In genomic region chr12:10722905-10723866, GRCh38 we compare ENCODE assay signal across 8 cellular contexts. TPM values are rescaled to one million over a fixed set of nuclear protein-coding genes. Genes with fewer than 3 reads are reported as not detected.
A peak's percentile ranks its signal among the peaks of the same experiment; 100 is the strongest.
DNase-seq lines count a peak whose midpoint lies in the region; ATAC-seq and TF ChIP-seq lines count a peak whose summit lies in the region.

Gene YBX3 (minus strand): TSS chr12:10723323. CDS start chr12:10723111, 212 bp downstream.

- DNase-seq in AG04449 (ENCODE audit: low read depth, low spot score) (no peak), NT2/D1 (ENCODE audit: low read depth, low spot score) (peak; percentile 87), fibroblast of peridontal ligament (ENCODE audit: extremely low read depth) (peak; percentile 79)
- peak; percentile 58 to 63 for DNase-seq in activated T-cell treated with anti-CD3 and anti-CD28 coated beads, Interleukin-2, amount 50 U/mL, for 72 hours
- DNase-seq in naive thymus-derived CD4-positive, alpha-beta T cell: peak; percentile 3 to 74 (median 22)
- DNase-seq in stimulated activated naive CD8-positive, alpha-beta T cell treated with anti-CD3 and anti-CD28 coated beads, Interleukin-15, Interleukin-2, amounts not matched to agents 100 U/mL and 50 U/mL, for 24 hours: peak; percentile 73

- intact Hi-C loops in naive thymus-derived CD4-positive, alpha-beta T cell (cut with micrococcal nuclease): loop anchor here (1.0 to 5.0 kb wide), 7 partner anchors 27 to 962 kb away; partner anchors contain the start of genes MAGOHB (in 2 of the 2), CD69 (in 1 of the 2), GABARAPL1 (in 1 of the 2) and SMIM10L1 (in 1 of the 2)

- CTCF ChIA-PET in AG04449 (lab: Yijun Ruan, JAX): interaction anchor here (1.0 to 3.6 kb wide), 2 partner anchors 24 to 26 kb away, joined by 3 to 31 read pairs; no protein-coding TSS in a partner anchor
- CTCF ChIA-PET in naive thymus-derived CD4-positive, alpha-beta T cell (lab: Charles Lee): interaction anchor here (0.6 kb wide), 2 partner anchors 483 to 1596 kb away, joined by 3 to 4 read pairs; no protein-coding TSS in a partner anchor

- H3K27me3 ChIP-seq in NT2/D1 (ENCODE audit: insufficient read depth, insufficient read length): peaks cover 30% of the 10 kb centered on the region
- H3K27me3 ChIP-seq in naive thymus-derived CD4-positive, alpha-beta T cell (ENCODE audit: control insufficient read depth in 2 of 2, insufficient read depth in 2 of 2, low read length in 2 of 2): peaks cover 0 to 4% of the 10 kb centered on the region in 2 donors

- peak within 1 kb of the TSS; percentile 84 for H3K4me3 ChIP-seq in AG04449 (ENCODE audit: low read depth, low read length)
- H3K4me3 ChIP-seq in NT2/D1 (ENCODE audit: insufficient read length, low read depth): peak within 1 kb of the TSS; percentile 71
- peak within 1 kb of the TSS; percentile 83 for H3K4me3 ChIP-seq in naive thymus-derived CD4-positive, alpha-beta T cell (ENCODE audit: low read length)

- peak within 1 kb of the TSS; percentile 83 for H3K27ac Mint-ChIP-seq in activated T-cell treated with anti-CD3 and anti-CD28 coated beads, Interleukin-2, amount 50 U/mL, for 72 hours
- H3K27ac Mint-ChIP-seq in naive thymus-derived CD4-positive, alpha-beta T cell: peak within 1 kb of the TSS; percentile 48 to 96 (median 87)

- POLR2A ChIA-PET in AG04449 (lab: Yijun Ruan, JAX): interaction anchor here (1.0 to 1.6 kb wide), 2 partner anchors 26 to 358 kb away, joined by 3 read pairs; no protein-coding TSS in a partner anchor
- POLR2A ChIA-PET in naive thymus-derived CD4-positive, alpha-beta T cell (lab: Charles Lee): no interaction called here

- H3K36me3 ChIP-seq in NT2/D1 (ENCODE audit: insufficient read depth, insufficient read length, low read length): peaks cover 13% of the 10 kb centered on the region
- H3K36me3 ChIP-seq in naive thymus-derived CD4-positive, alpha-beta T cell (ENCODE audit: control insufficient read depth in 2 of 3, insufficient read depth in 3 of 3, low read length in 3 of 3): no peaks in the 10 kb centered on the region

- H3K9ac ChIP-seq in NT2/D1 (ENCODE audit: insufficient read length, low read depth): peak within 1 kb of the TSS; percentile 94

- H3K27me3 Mint-ChIP-seq in activated T-cell treated with anti-CD3 and anti-CD28 coated beads, Interleukin-2, amount 50 U/mL, for 72 hours (ENCODE audit: low read depth): peaks cover 39% of the 10 kb centered on the region
- H3K27me3 Mint-ChIP-seq in naive thymus-derived CD4-positive, alpha-beta T cell: peaks cover 22 to 60% (median 56%) of the 10 kb centered on the region in 5 donors

- no peaks in the 10 kb centered on the region for H3K9me3 ChIP-seq in NT2/D1 (ENCODE audit: insufficient read depth, low read length)
- no peaks in the 10 kb centered on the region for H3K9me3 ChIP-seq in naive thymus-derived CD4-positive, alpha-beta T cell (ENCODE audit: control insufficient read depth in 2 of 3, low read length in 3 of 3)

- H3K27ac ChIP-seq in naive thymus-derived CD4-positive, alpha-beta T cell (ENCODE audit: low read depth, low read length): peak within 1 kb of the TSS; percentile 61

- TF ChIP-seq CTCF in AG04449 (IDR thresholded peaks at IDR 0.05; ENCODE audit: insufficient read depth, low read length, missing control alignments): no peak

- ATAC-seq in GM18870 (IDR thresholded peaks at IDR 0.05; ENCODE audit: unreplicated experiment) (peak; percentile 35), HG03103 (IDR thresholded peaks at IDR 0.05; ENCODE audit: low read depth, unreplicated experiment) (peak; percentile 37)
- ATAC-seq in activated T-cell treated with anti-CD3 and anti-CD28 coated beads, Interleukin-2, amount 50 U/mL, for 72 hours (replicated peaks in 1 of 2): peak; percentile 52 to 64
- ATAC-seq in naive thymus-derived CD4-positive, alpha-beta T cell: peak; percentile 40
- peak; percentile 39 for ATAC-seq in stimulated activated naive CD8-positive, alpha-beta T cell treated with anti-CD3 and anti-CD28 coated beads, Interleukin-15, Interleukin-2, amounts not matched to agents 100 U/mL and 50 U/mL, for 24 hours

- peaks cover 4 to 9% of the 10 kb centered on the region in 2 donors for H3K36me3 Mint-ChIP-seq in activated T-cell treated with anti-CD3 and anti-CD28 coated beads, Interleukin-2, amount 50 U/mL, for 72 hours (ENCODE audit: insufficient read depth in 2 of 2)
- H3K36me3 Mint-ChIP-seq in naive thymus-derived CD4-positive, alpha-beta T cell: peaks cover 0 to 4% (median 0%) of the 10 kb centered on the region in 5 donors

- no peaks in the 10 kb centered on the region for H3K9me3 Mint-ChIP-seq in activated T-cell treated with anti-CD3 and anti-CD28 coated beads, Interleukin-2, amount 50 U/mL, for 72 hours
- no peaks in the 10 kb centered on the region for H3K9me3 Mint-ChIP-seq in naive thymus-derived CD4-positive, alpha-beta T cell

- peaks cover 3% of the 10 kb centered on the region for H3K4me1 ChIP-seq in NT2/D1 (ENCODE audit: insufficient read depth, insufficient read length)
- H3K4me1 ChIP-seq in naive thymus-derived CD4-positive, alpha-beta T cell (ENCODE audit: control insufficient read depth in 2 of 2, insufficient read depth in 2 of 2, low read length in 2 of 2): peaks cover 9 to 19% of the 10 kb centered on the region in 2 donors

- H3K4me3 Mint-ChIP-seq in activated T-cell treated with anti-CD3 and anti-CD28 coated beads, Interleukin-2, amount 50 U/mL, for 72 hours: peak within 1 kb of the TSS; percentile 94 to 99
- H3K4me3 Mint-ChIP-seq in naive thymus-derived CD4-positive, alpha-beta T cell: peak within 1 kb of the TSS; percentile 80 to 96 (median 93)

- H3K4me1 Mint-ChIP-seq in activated T-cell treated with anti-CD3 and anti-CD28 coated beads, Interleukin-2, amount 50 U/mL, for 72 hours (ENCODE audit: low read depth): peaks cover 27% of the 10 kb centered on the region
- H3K4me1 Mint-ChIP-seq in naive thymus-derived CD4-positive, alpha-beta T cell: peaks cover 14 to 34% (median 21%) of the 10 kb centered on the region in 7 donors

RNA-seq across cellular contexts. Expression of gene YBX3, which starts in this region (rescaled TPM):
- total RNA-seq in activated T-cell treated with anti-CD3 and anti-CD28 coated beads, Interleukin-2, amount 50 U/mL, for 72 hours: 100 to 1,000 TPM; 108 to 132 TPM
- total RNA-seq in naive thymus-derived CD4-positive, alpha-beta T cell: 100 to 1,000 TPM in 2 of 5 experiments, 10 to 100 TPM in 1, 1 to 10 TPM in 2; 4.5 to 162 (median 60.9) TPM
- polyA plus RNA-seq in naive thymus-derived CD4-positive, alpha-beta T cell: 1 to 10 TPM; 5.1 to 6.4 TPM
